8 cellular contexts compared by ENCODE assay signal in the genomic region with DNA sequence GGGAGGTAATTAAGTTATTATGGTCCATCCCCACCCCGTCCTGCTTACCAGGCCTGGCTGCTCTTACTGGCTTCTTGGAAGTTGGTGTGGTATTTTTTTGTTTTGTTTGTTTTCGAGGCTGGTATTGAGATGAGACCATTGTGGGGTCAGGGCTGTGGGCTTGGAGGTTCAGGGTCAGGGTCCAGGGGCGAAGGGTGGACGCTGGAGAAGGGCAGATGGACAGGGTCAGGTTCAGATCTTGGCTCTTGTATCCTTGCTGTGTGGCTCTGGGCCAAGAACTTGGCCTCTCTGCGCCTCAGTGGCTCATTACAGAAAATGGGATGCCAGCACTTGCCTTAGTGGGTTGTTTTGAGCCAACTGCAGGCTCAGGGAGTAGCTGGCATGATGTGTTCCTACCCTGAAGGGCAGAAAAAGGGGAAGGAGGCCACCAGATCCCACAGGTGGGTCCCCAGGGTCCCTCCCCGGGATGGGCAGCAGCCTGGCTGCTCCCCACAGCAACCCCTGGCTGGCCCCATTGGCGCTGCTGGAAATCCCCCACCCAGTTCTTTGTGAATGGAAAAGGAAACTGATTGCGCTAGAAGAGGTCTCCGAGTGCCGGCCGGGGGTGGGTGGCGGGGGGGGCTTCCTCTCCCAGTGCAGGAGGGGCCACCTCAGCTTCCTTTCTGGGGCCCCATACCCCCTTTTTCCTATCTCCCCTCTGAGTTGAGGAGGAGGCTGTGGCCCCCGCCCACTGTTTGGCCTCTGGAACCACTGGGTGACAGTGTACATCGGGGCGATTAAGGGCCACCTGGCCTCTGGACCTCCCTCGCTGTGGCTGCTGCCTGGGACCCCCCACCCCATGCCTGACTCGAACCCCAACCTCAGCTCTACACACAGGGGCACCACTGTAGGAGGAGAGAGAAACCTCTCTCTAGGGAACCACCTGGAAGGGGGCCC. TPM values are rescaled to one million over a fixed set of nuclear protein-coding genes. Genes with fewer than 3 reads are reported as not detected.
DNase-seq lines count a peak whose midpoint lies in the region; ATAC-seq, FAIRE-seq and TF ChIP-seq lines count a peak whose summit lies in the region.

No MANE protein-coding gene starts in this region.

- intact Hi-C loops in endothelial cell of umbilical vein (cut with micrococcal nuclease) (no loop called here), ovary (cut with DNase I) (no loop called here)

- H4K20me1 ChIP-seq in endothelial cell of umbilical vein (replicated peaks; ENCODE audit: control insufficient read depth, extremely low read depth, insufficient read depth, low read length), result no peaks in the 10 kb centered on the region

- H3K27ac Mint-ChIP-seq in activated CD4-positive, alpha-beta T cell treated with anti-CD3 and anti-CD28 coated beads, Interleukin-2, amount 10 ng/mL, durations not matched to agents 7 days and 5 days, result peak overlapping the region; percentile 90

- peaks cover 38% of the 10 kb centered on the region for H3K36me3 Mint-ChIP-seq in activated CD4-positive, alpha-beta T cell treated with anti-CD3 and anti-CD28 coated beads, Interleukin-2, amount 10 ng/mL, durations not matched to agents 7 days and 5 days (ENCODE audit: low read depth)

- POLR2A ChIA-PET in activated CD4-positive, alpha-beta T cell treated with anti-CD3 and anti-CD28 coated beads, Interleukin-2, amount 10 ng/mL, durations not matched to agents 7 days and 5 days (lab: Charles Lee), result interaction anchor here (0.8 to 1.0 kb wide), 2 partner anchors 19 to 26 kb away, joined by 4 read pairs; no protein-coding TSS in a partner anchor
- POLR2A ChIA-PET in endothelial cell of umbilical vein (lab: Charles Lee), result no interaction called here

- H3K79me2 ChIP-seq in endothelial cell of umbilical vein (ENCODE audit: control insufficient read depth, insufficient read depth, low read length), result peaks cover 99% of the 10 kb centered on the region

- H2AFZ ChIP-seq in endothelial cell of umbilical vein (ENCODE audit: low read depth, low read length), result no peak overlapping the region

- dilution Hi-C loops in endothelial cell of umbilical vein (cut with MboI; ENCODE audit: extremely low pct_ligation_motif_present, low sequenced_read_pairs), result no loop called here

- no peaks in the 10 kb centered on the region for H3K27me3 Mint-ChIP-seq in activated CD4-positive, alpha-beta T cell treated with anti-CD3 and anti-CD28 coated beads, Interleukin-2, amount 10 ng/mL, durations not matched to agents 7 days and 5 days

- H3K4me1 Mint-ChIP-seq in activated CD4-positive, alpha-beta T cell treated with anti-CD3 and anti-CD28 coated beads, Interleukin-2, amount 10 ng/mL, durations not matched to agents 7 days and 5 days, result peaks cover 95% of the 10 kb centered on the region

- peaks cover 92% of the 10 kb centered on the region for H3K4me1 ChIP-seq in endothelial cell of umbilical vein (ENCODE audit: control insufficient read depth, extremely low read depth, insufficient read depth, low read length)
- peaks cover 13% of the 10 kb centered on the region for H3K4me1 ChIP-seq in ovary (ENCODE audit: insufficient read depth)

- CTCF ChIA-PET in activated CD4-positive, alpha-beta T cell treated with anti-CD3 and anti-CD28 coated beads, Interleukin-2, amount 10 ng/mL, durations not matched to agents 7 days and 5 days (lab: Charles Lee), result interaction anchor here (0.6 to 6.0 kb wide), 10 partner anchors 11 to 384 kb away, joined by 3 to 46 read pairs (median 8); a partner anchor contains a TSS
- CTCF ChIA-PET in endothelial cell of umbilical vein (lab: Charles Lee), result interaction anchor here (0.9 to 6.1 kb wide), 8 partner anchors 9 to 34 kb away, joined by 3 to 48 read pairs (median 6); no protein-coding TSS in a partner anchor

- no peaks in the 10 kb centered on the region for H3K9me1 ChIP-seq in endothelial cell of umbilical vein (replicated peaks; ENCODE audit: control insufficient read depth, extremely low read depth, insufficient read depth, low read length)

- H3K4me3 Mint-ChIP-seq in activated CD4-positive, alpha-beta T cell treated with anti-CD3 and anti-CD28 coated beads, Interleukin-2, amount 10 ng/mL, durations not matched to agents 7 days and 5 days, result peak overlapping the region; percentile 68

- BruUV-seq in endothelial cell of umbilical vein (replicated peaks; lab: Mats Ljungman, UMichigan), result TSS peak; percentile 33

- no peak for TF ChIP-seq EP300 in ovary (IDR thresholded peaks at IDR 0.05)

- peak; percentile 61 for TF ChIP-seq POLR2A in GM19193 (IDR thresholded peaks at IDR 0.05; ENCODE audit: extremely low read depth, insufficient read depth, insufficient read length)
- TF ChIP-seq POLR2A in endothelial cell of umbilical vein (IDR thresholded peaks at IDR 0.05; ENCODE audit: low read depth, low read length), result no peak
- no peak for TF ChIP-seq POLR2A in ovary (IDR thresholded peaks at IDR 0.05)

- no peaks in the 10 kb centered on the region for H3K9me3 Mint-ChIP-seq in activated CD4-positive, alpha-beta T cell treated with anti-CD3 and anti-CD28 coated beads, Interleukin-2, amount 10 ng/mL, durations not matched to agents 7 days and 5 days

- H3K27me3 ChIP-seq in endothelial cell of umbilical vein (ENCODE audit: control insufficient read depth in 2 of 2, insufficient read depth in 2 of 2, low read length in 2 of 2) (no peaks in the 10 kb centered on the region), ovary (no peaks in the 10 kb centered on the region)

- TF ChIP-seq CTCF in endothelial cell of umbilical vein (IDR thresholded peaks at IDR 0.05; ENCODE audit: extremely low read depth in 1 of 2, insufficient read depth in 1 of 2, low read depth in 1 of 2, low read length in 2 of 2), result no peak
- TF ChIP-seq CTCF in ovary (IDR thresholded peaks at IDR 0.05), result no peak

- no peak for ATAC-seq in HG02870 (IDR thresholded peaks at IDR 0.05; ENCODE audit: unreplicated experiment)

- H3K4me2 ChIP-seq in endothelial cell of umbilical vein (ENCODE audit: insufficient read depth, low read length), result peak overlapping the region; percentile 43

- FAIRE-seq in endothelial cell of umbilical vein (lab: Jason Lieb, UNC), result peak; percentile 28

- peak overlapping the region in 1 of 3 experiments; percentile 6 for H3K4me3 ChIP-seq in endothelial cell of umbilical vein (replicated peaks in 1 of 3; ENCODE audit: insufficient read depth in 1 of 3, low read depth in 1 of 3, low read length in 3 of 3)
- H3K4me3 ChIP-seq in ovary, result no peak overlapping the region

- no peaks in the 10 kb centered on the region for H3K36me3 ChIP-seq in endothelial cell of umbilical vein (ENCODE audit: control insufficient read depth in 2 of 2, extremely low read depth in 1 of 2, insufficient read depth in 2 of 2, low read length in 2 of 2)
- no peaks in the 10 kb centered on the region for H3K36me3 ChIP-seq in ovary

- peak; percentile 72 for DNase-seq in activated CD4-positive, alpha-beta T cell treated with anti-CD3 and anti-CD28 coated beads, Interleukin-2, amount 10 ng/mL, durations not matched to agents 7 days and 5 days
- DNase-seq in endothelial cell of umbilical vein (ENCODE audit: low read depth, low spot score) (peak; percentile 73), NCI-H524 (lab: John Stamatoyannopoulos, UW) (no peak), hepatic stellate cell (ENCODE audit: low spot score) (no peak), ovary (no peak)
- DNase-seq in stimulated activated CD4-positive, alpha-beta T cell treated with anti-CD3 and anti-CD28 coated beads, Interleukin-4, amount 100 ng/mL, for 1 hour, result peak; percentile 71

- 52 to 60% (median 53%) methylated on average over 17 of the region's 17 CpGs for WGBS in ovary, 3 donors

- peak overlapping the region; percentile 36 for H3K9ac ChIP-seq in endothelial cell of umbilical vein (replicated peaks; ENCODE audit: extremely low read depth, insufficient read depth, low read length)

- H3K27ac ChIP-seq in endothelial cell of umbilical vein (ENCODE audit: insufficient read depth, low read depth, low read length), result peak overlapping the region; percentile 86
- H3K27ac ChIP-seq in ovary, result no peak overlapping the region

- H3K9me3 ChIP-seq in endothelial cell of umbilical vein (replicated peaks; ENCODE audit: control insufficient read depth, insufficient read depth, low read length) (no peaks in the 10 kb centered on the region), ovary (no peaks in the 10 kb centered on the region)

TF ChIP-seq in endothelial cell of umbilical vein, 7 proteins besides CTCF, POLR2A, EP300 and RAD21:
- TF ChIP-seq MYC (IDR thresholded peaks at IDR 0.05; ENCODE audit: low read depth, low read length) (no peak), GATA2 (IDR thresholded peaks at IDR 0.05; ENCODE audit: insufficient read depth, insufficient read length, low read depth, low read length) (no peak), JUN (IDR thresholded peaks at IDR 0.05; ENCODE audit: borderline replicate concordance, insufficient read depth, insufficient read length, low read depth) (no peak), FOS (IDR thresholded peaks at IDR 0.05; ENCODE audit: borderline replicate concordance, insufficient read depth, low read length) (no peak), POLR2AphosphoS5 (IDR thresholded peaks at IDR 0.05; ENCODE audit: insufficient read depth, low read depth, low read length) (no peak), EZH2 (IDR thresholded peaks at IDR 0.05; ENCODE audit: borderline replicate concordance, low read depth, low read length, severe bottlenecking) (no peak)
- TF ChIP-seq, protein P1, sequence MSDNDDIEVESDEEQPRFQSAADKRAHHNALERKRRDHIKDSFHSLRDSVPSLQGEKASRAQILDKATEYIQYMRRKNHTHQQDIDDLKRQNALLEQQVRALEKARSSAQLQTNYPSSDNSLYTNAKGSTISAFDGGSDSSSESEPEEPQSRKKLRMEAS (IDR thresholded peaks at IDR 0.05; ENCODE audit: insufficient read depth, insufficient read length), result no peak

RNA-seq across cellular contexts. Expression of a gene that starts 25.0 kb away (rescaled TPM):
- total RNA-seq in activated CD4-positive, alpha-beta T cell treated with anti-CD3 and anti-CD28 coated beads, Interleukin-2, amount 10 ng/mL, durations not matched to agents 7 days and 5 days, result 10 to 100 TPM; 29.7 to 29.8 TPM
- total RNA-seq in endothelial cell of umbilical vein, result 97.9 and 111 TPM in 2 replicates
- 63.1 and 69.7 TPM in 2 replicates for polyA plus RNA-seq in endothelial cell of umbilical vein
- polyA plus RNA-seq in endothelial cell of umbilical vein (2011; cell fraction: cytosol; rRNA removed), result 74.6 and 75.9 TPM in 2 replicates
- 53.9 and 63.7 TPM in 2 replicates for polyA plus RNA-seq in endothelial cell of umbilical vein (2011; cell fraction: nucleus; rRNA removed)
- polyA plus RNA-seq in endothelial cell of umbilical vein (2012), result 51.2 and 67.6 TPM in 2 replicates
- polyA minus RNA-seq in endothelial cell of umbilical vein, result 59.8 and 60.1 TPM in 2 replicates
- 3.2 TPM for polyA minus RNA-seq in endothelial cell of umbilical vein (2011; cell fraction: cytosol; rRNA and poly(A)+ RNA removed)
- 27.6 and 29.2 TPM in 2 replicates for polyA minus RNA-seq in endothelial cell of umbilical vein (2011; cell fraction: nucleus; rRNA and poly(A)+ RNA removed)
- 10 to 100 TPM in 5 of 7 donors, 1 to 10 TPM in 2; 8.6 to 24.0 (median 14.3) TPM for total RNA-seq in ovary
- 10 to 100 TPM in 1 of 2 donors, 1 to 10 TPM in 1; 7.2 to 22.0 TPM for polyA plus RNA-seq in ovary

Comparison
In these comparisons a context has a peak if more than half of its experiments do, and no peak if none do; other contexts are left out.
1. DNase-seq: peak in activated CD4-positive, alpha-beta T cell treated with anti-CD3 and anti-CD28 coated beads, Interleukin-2, amount 10 ng/mL, durations not matched to agents 7 days and 5 days (single experiment), endothelial cell of umbilical vein (single experiment) and stimulated activated CD4-positive, alpha-beta T cell treated with anti-CD3 and anti-CD28 coated beads, Interleukin-4, amount 100 ng/mL, for 1 hour (single experiment); none in NCI-H524 (0 of 2), hepatic stellate cell (single experiment) and ovary (0 of 5).